8 cellular contexts compared by ENCODE assay signal in genomic region chr20:33668087-33668790, GRCh38. TPM values are rescaled to one million over a fixed set of nuclear protein-coding genes. Genes with fewer than 3 reads are reported as not detected.
A peak's percentile ranks its signal among the peaks of the same experiment; 100 is the strongest.
DNase-seq lines count a peak whose midpoint lies in the region; ATAC-seq and TF ChIP-seq lines count a peak whose summit lies in the region.

No MANE protein-coding gene starts in this region.

- ATAC-seq in CD8-positive, alpha-beta T cell, result peak; percentile 62
- ATAC-seq in GM23338, result peak; percentile 63

- no peaks in the 10 kb centered on the region for H3K9me3 Mint-ChIP-seq in CD8-positive, alpha-beta T cell
- H3K9me3 Mint-ChIP-seq in GM23338 (no peaks in the 10 kb centered on the region), MCF 10A (ENCODE audit: unreplicated experiment) (no peaks in the 10 kb centered on the region)

- no peak overlapping the region for H2BK5ac ChIP-seq in mesenchymal stem cell (ENCODE audit: low read depth, low read length, poor library complexity, severe bottlenecking)

- H3K27ac Mint-ChIP-seq in CD8-positive, alpha-beta T cell, result peak overlapping the region; percentile 45
- no peak overlapping the region for H3K27ac Mint-ChIP-seq in GM23338
- H3K27ac Mint-ChIP-seq in MCF 10A (ENCODE audit: low read depth, unreplicated experiment), result no peak overlapping the region

- H3K23ac ChIP-seq in mesenchymal stem cell (ENCODE audit: low read length in 2 of 2), result no peak overlapping the region

- no peak overlapping the region for H3K14ac ChIP-seq in mesenchymal stem cell (ENCODE audit: low read length in 2 of 2)

- H3K4me2 ChIP-seq in GM23338, result peak overlapping the region; percentile 76
- no peak overlapping the region for H3K4me2 ChIP-seq in mesenchymal stem cell (ENCODE audit: low read length, poor library complexity, severe bottlenecking)

- peaks cover 11% of the 10 kb centered on the region; the same call in 1 of the 2 replicates for H3F3A ChIP-seq in GM23338 (replicated peaks; ENCODE audit: low read depth)

- DNase-seq in CD8-positive, alpha-beta T cell, result peak in 5 of 7 experiments; percentile 68 to 79 (median 71)
- peak; percentile 91 for DNase-seq in GM23338 (ENCODE audit: low spot score)
- peak; percentile 84 for DNase-seq in SK-N-DZ (ENCODE audit: low spot score)
- no peak for DNase-seq in MCF 10A (ENCODE audit: unreplicated experiment)
- DNase-seq in mesenchymal stem cell, result no peak
- peak; percentile 86 for DNase-seq in stimulated activated CD8-positive, alpha-beta memory T cell treated with anti-CD3 and anti-CD28 coated beads, Interleukin-4, amount 100 ng/mL, for 48 hours
- DNase-seq in NCI-H446 treated with DMSO at 0.1 percent for 48 hours (lab: John Stamatoyannopoulos, UW), result no peak
- DNase-seq in NCI-H1417 (lab: John Stamatoyannopoulos, UW), result no peak

- H2BK12ac ChIP-seq in mesenchymal stem cell (ENCODE audit: low read length in 2 of 2), result no peak overlapping the region

- H2BK120ac ChIP-seq in mesenchymal stem cell (ENCODE audit: low read depth, low read length), result no peak overlapping the region

- no peak overlapping the region for H4K91ac ChIP-seq in mesenchymal stem cell (ENCODE audit: low read length)

- H3K9ac ChIP-seq in mesenchymal stem cell (ENCODE audit: low read length), result peak overlapping the region; percentile 87

- H3K27ac ChIP-seq in CD8-positive, alpha-beta T cell (ENCODE audit: low read depth, low read length), result peak overlapping the region; percentile 25
- no peak overlapping the region for H3K27ac ChIP-seq in GM23338 (ENCODE audit: low read depth)
- no peak overlapping the region for H3K27ac ChIP-seq in mesenchymal stem cell (ENCODE audit: low read length, poor library complexity, severe bottlenecking)

- H3K18ac ChIP-seq in mesenchymal stem cell (ENCODE audit: low read depth in 1 of 2, low read length in 2 of 2), result no peak overlapping the region

- H3K4ac ChIP-seq in mesenchymal stem cell (ENCODE audit: low read depth in 1 of 2, low read length in 2 of 2), result no peak overlapping the region

- no peak overlapping the region for H2AK5ac ChIP-seq in mesenchymal stem cell (ENCODE audit: low read length, severe bottlenecking)

- peak overlapping the region; percentile 86 for H3K4me3 ChIP-seq in CD8-positive, alpha-beta T cell (ENCODE audit: low read depth, low read length)
- H3K4me3 ChIP-seq in GM23338, result peak overlapping the region; percentile 53; the same call in 1 of the 2 replicates
- H3K4me3 ChIP-seq in mesenchymal stem cell (ENCODE audit: insufficient read depth in 1 of 2, low read depth in 1 of 2, low read length in 2 of 2), result peak overlapping the region in 1 of 2 experiments; percentile 75

- H3K79me1 ChIP-seq in mesenchymal stem cell (replicated peaks; ENCODE audit: low read length, poor library complexity, severe bottlenecking), result peaks cover 29% of the 10 kb centered on the region

- peaks cover 3% of the 10 kb centered on the region for H4K20me1 ChIP-seq in GM23338 (replicated peaks; ENCODE audit: insufficient read depth)

- 94% methylated on average over 12 of the region's 12 CpGs for WGBS in mesenchymal stem cell

- TSS peak; percentile 17 for BruUV-seq in MCF 10A (replicated peaks; lab: Mats Ljungman, UMichigan)

- CTCF ChIA-PET in CD8-positive, alpha-beta T cell (lab: Charles Lee), result interaction anchor here (0.6 to 6.6 kb wide), 43 partner anchors 8 to 1156 kb away, joined by 3 to 57 read pairs (median 4); partner anchors contain the start of genes CBFA2T2, PXMP4, SNTA1 and ZNF341
- CTCF ChIA-PET in MCF 10A (lab: Yijun Ruan, JAX), result interaction anchor here (0.5 to 7.0 kb wide), 60 partner anchors 9 to 840 kb away, joined by 3 to 53 read pairs (median 4); partner anchors contain the start of genes CBFA2T2 and SNTA1

- no peaks in the 10 kb centered on the region for H3K27me3 ChIP-seq in CD8-positive, alpha-beta T cell (ENCODE audit: insufficient read depth, low read length)
- H3K27me3 ChIP-seq in GM23338 (ENCODE audit: insufficient read depth) (peaks cover 11% of the 10 kb centered on the region; the same call in 1 of the 2 replicates), mesenchymal stem cell (ENCODE audit: control insufficient read depth in 1 of 2, insufficient read depth in 1 of 2, low read length in 2 of 2) (no peaks in the 10 kb centered on the region)

- TF ChIP-seq CTCF in CD8-positive, alpha-beta T cell (IDR thresholded peaks at IDR 0.05), result no peak
- TF ChIP-seq CTCF in GM23338 (conservative IDR thresholded peaks at IDR 0.05; ENCODE audit: low read depth in 2 of 2) (peak in 1 of 2 experiments; percentile 73; a peak in 2 of 4 replicates), MCF 10A (IDR thresholded peaks at IDR 0.05; ENCODE audit: unreplicated experiment) (no peak)

- no peak overlapping the region for H4K8ac ChIP-seq in mesenchymal stem cell (ENCODE audit: low read length)

- peaks cover 22% of the 10 kb centered on the region for H3K4me1 ChIP-seq in CD8-positive, alpha-beta T cell (ENCODE audit: insufficient read depth, low read length)
- H3K4me1 ChIP-seq in GM23338 (ENCODE audit: insufficient read depth) (peaks cover 23% of the 10 kb centered on the region; the same call in 1 of the 2 replicates), mesenchymal stem cell (ENCODE audit: control insufficient read depth, insufficient read depth, low read depth, low read length) (peaks cover 59% of the 10 kb centered on the region)

- peaks cover 3% of the 10 kb centered on the region for H3K36me3 Mint-ChIP-seq in CD8-positive, alpha-beta T cell
- peaks cover 34% of the 10 kb centered on the region for H3K36me3 Mint-ChIP-seq in GM23338 (ENCODE audit: low read depth)
- peaks cover 12% of the 10 kb centered on the region for H3K36me3 Mint-ChIP-seq in MCF 10A (ENCODE audit: insufficient read depth, unreplicated experiment)

- H3K9me3 ChIP-seq in CD8-positive, alpha-beta T cell (ENCODE audit: low read length), result no peaks in the 10 kb centered on the region
- no peaks in the 10 kb centered on the region for H3K9me3 ChIP-seq in mesenchymal stem cell (ENCODE audit: control insufficient read depth, low read length)

- H2AFZ ChIP-seq in GM23338 (no peak overlapping the region), mesenchymal stem cell (ENCODE audit: low read depth, low read length) (no peak overlapping the region)

- H3K27me3 Mint-ChIP-seq in CD8-positive, alpha-beta T cell (ENCODE audit: low read depth), result no peaks in the 10 kb centered on the region
- peaks cover 22% of the 10 kb centered on the region for H3K27me3 Mint-ChIP-seq in GM23338 (ENCODE audit: insufficient read depth, low read depth, poor library complexity)
- no peaks in the 10 kb centered on the region for H3K27me3 Mint-ChIP-seq in MCF 10A (ENCODE audit: insufficient read depth, unreplicated experiment)

- peak overlapping the region; percentile 96 for H3K4me3 Mint-ChIP-seq in CD8-positive, alpha-beta T cell
- peak overlapping the region; percentile 29; the same call in 1 of the 3 replicates for H3K4me3 Mint-ChIP-seq in GM23338
- H3K4me3 Mint-ChIP-seq in MCF 10A (ENCODE audit: unreplicated experiment), result peak overlapping the region; percentile 98

- POLR2A ChIA-PET in CD8-positive, alpha-beta T cell (lab: Charles Lee), result interaction anchor here (0.9 to 2.8 kb wide), 13 partner anchors 11 to 299 kb away, joined by 3 to 17 read pairs (median 4); partner anchors contain the start of genes CBFA2T2, PXMP4, SNTA1 and ZNF341
- POLR2A ChIA-PET in MCF 10A (lab: Yijun Ruan, JAX), result interaction anchor here (0.6 to 4.4 kb wide), 26 partner anchors 11 to 1929 kb away, joined by 3 to 38 read pairs (median 4); partner anchors contain the start of genes CBFA2T2, CDK5RAP1, CHMP4B and EIF2S2

- no peaks in the 10 kb centered on the region; the same call in 1 of the 2 replicates for H3K79me2 ChIP-seq in GM23338 (replicated peaks; ENCODE audit: insufficient read depth)

- H3K9me2 ChIP-seq in GM23338 (ENCODE audit: insufficient read depth), result no peaks in the 10 kb centered on the region

- H3K36me3 ChIP-seq in CD8-positive, alpha-beta T cell (ENCODE audit: insufficient read depth, low read length), result no peaks in the 10 kb centered on the region
- no peaks in the 10 kb centered on the region; the same call in 1 of the 2 replicates for H3K36me3 ChIP-seq in GM23338 (ENCODE audit: insufficient read depth)
- H3K36me3 ChIP-seq in mesenchymal stem cell (ENCODE audit: control insufficient read depth in 1 of 2, insufficient read depth in 2 of 2, low read depth in 1 of 2, low read length in 2 of 2), result peaks cover 39 to 65% of the 10 kb centered on the region in 2 experiments

- intact Hi-C loops in CD8-positive, alpha-beta T cell (cut with DNase I, micrococcal nuclease), result loop anchor here (1.0 to 10.0 kb wide), 7 partner anchors 64 to 327 kb away; partner anchors contain the start of genes CDK5RAP1 (in 1 of the 2), RALY (in 1 of the 2), SNTA1 (in 1 of the 2) and ZNF341 (in 1 of the 2)
- intact Hi-C loops in MCF 10A (cut with micrococcal nuclease), result loop anchor here (1.0 to 5.0 kb wide), 3 partner anchors 211 to 399 kb away; partner anchors contain the start of gene CDK5RAP1

- peak overlapping the region; percentile 12 for H2BK15ac ChIP-seq in mesenchymal stem cell (ENCODE audit: low read depth, poor library complexity, severe bottlenecking)

- peaks cover 35% of the 10 kb centered on the region for H3K4me1 Mint-ChIP-seq in CD8-positive, alpha-beta T cell (ENCODE audit: low read depth)
- H3K4me1 Mint-ChIP-seq in GM23338 (peaks cover 37% of the 10 kb centered on the region), MCF 10A (ENCODE audit: insufficient read depth, unreplicated experiment) (peaks cover 21% of the 10 kb centered on the region)

RNA-seq across cellular contexts. Expression of gene ACTL10, which starts 1.5 kb away (rescaled TPM):
- under 1 TPM; 0.65 to 0.75 TPM for total RNA-seq in CD8-positive, alpha-beta T cell
- 0.08 and 1.9 TPM in 2 replicates for total RNA-seq in GM23338 (2014; rRNA removed; shearing (Covaris generic))
- 0.66 and 0.71 TPM in 2 replicates for polyA plus RNA-seq in GM23338 (2016; fragmentation: Nextera tagmentation; extraction: Ambion mirVana)
- 0.80 and 1.2 TPM in 2 replicates for polyA plus RNA-seq in SK-N-DZ (2014; cell fraction: cytosol; rRNA removed)
- polyA plus RNA-seq in SK-N-DZ (2014; cell fraction: nucleus; rRNA removed), result 0.43 and 0.94 TPM in 2 replicates
- total RNA-seq in MCF 10A (2022), result 1.7 and 3.2 TPM in 2 replicates
- polyA plus RNA-seq in mesenchymal stem cell (2013, experiment 1 of 2), result not detected
- not detected for polyA plus RNA-seq in mesenchymal stem cell (2013, experiment 2 of 2)

RNA-seq across cellular contexts. Expression of gene NECAB3, which starts 6.0 kb away (rescaled TPM):
- total RNA-seq in CD8-positive, alpha-beta T cell, result 1 to 10 TPM; 5.7 to 5.9 TPM
- total RNA-seq in GM23338 (2014; rRNA removed; shearing (Covaris generic)), result 28.4 TPM in 2 replicates
- 8.5 and 13.4 TPM in 2 replicates for polyA plus RNA-seq in GM23338 (2016; fragmentation: Nextera tagmentation; extraction: Ambion mirVana)
- polyA plus RNA-seq in SK-N-DZ (2014; cell fraction: cytosol; rRNA removed), result 83.8 and 101 TPM in 2 replicates
- 281 and 314 TPM in 2 replicates for polyA plus RNA-seq in SK-N-DZ (2014; cell fraction: nucleus; rRNA removed)
- total RNA-seq in MCF 10A (2022), result 13.0 and 15.1 TPM in 2 replicates
- 13.7 TPM for polyA plus RNA-seq in mesenchymal stem cell (2013, experiment 1 of 2)
- 12.4 TPM for polyA plus RNA-seq in mesenchymal stem cell (2013, experiment 2 of 2)

RNA-seq across cellular contexts. Expression of gene C20orf144, which starts 6.1 kb away (rescaled TPM):
- under 1 TPM; 0.25 to 0.27 TPM for total RNA-seq in CD8-positive, alpha-beta T cell
- 0.66 TPM in 1 of 2 replicates, not detected in the other for total RNA-seq in GM23338 (2014; rRNA removed; shearing (Covaris generic))
- 0.10 and 0.26 TPM in 2 replicates for polyA plus RNA-seq in GM23338 (2016; fragmentation: Nextera tagmentation; extraction: Ambion mirVana)
- polyA plus RNA-seq in SK-N-DZ (2014; cell fraction: cytosol; rRNA removed), result 0.09 and 0.85 TPM in 2 replicates
- not detected in 2 replicates for polyA plus RNA-seq in SK-N-DZ (2014; cell fraction: nucleus; rRNA removed)
- total RNA-seq in MCF 10A (2022), result 0.12 and 0.21 TPM in 2 replicates
- 0.11 TPM for polyA plus RNA-seq in mesenchymal stem cell (2013, experiment 1 of 2)
- polyA plus RNA-seq in mesenchymal stem cell (2013, experiment 2 of 2), result 0.04 TPM

RNA-seq across cellular contexts. Expression of gene E2F1, which starts 17.9 kb away (rescaled TPM):
- 1 to 10 TPM; 1.2 to 1.3 TPM for total RNA-seq in CD8-positive, alpha-beta T cell
- 42.6 and 45.0 TPM in 2 replicates for total RNA-seq in GM23338 (2014; rRNA removed; shearing (Covaris generic))
- 12.1 and 13.9 TPM in 2 replicates for polyA plus RNA-seq in GM23338 (2016; fragmentation: Nextera tagmentation; extraction: Ambion mirVana)
- polyA plus RNA-seq in SK-N-DZ (2014; cell fraction: cytosol; rRNA removed), result 217 and 226 TPM in 2 replicates
- 524 and 528 TPM in 2 replicates for polyA plus RNA-seq in SK-N-DZ (2014; cell fraction: nucleus; rRNA removed)
- 1.4 and 3.7 TPM in 2 replicates for total RNA-seq in MCF 10A (2022)
- polyA plus RNA-seq in mesenchymal stem cell (2013, experiment 1 of 2), result 2.2 TPM
- 2.1 TPM for polyA plus RNA-seq in mesenchymal stem cell (2013, experiment 2 of 2)

RNA-seq across cellular contexts. Expression of gene PXMP4, which starts 51.9 kb away (rescaled TPM):
- 1 to 10 TPM; 2.7 to 2.8 TPM for total RNA-seq in CD8-positive, alpha-beta T cell
- 0.39 and 1.2 TPM in 2 replicates for total RNA-seq in GM23338 (2014; rRNA removed; shearing (Covaris generic))
- polyA plus RNA-seq in GM23338 (2016; fragmentation: Nextera tagmentation; extraction: Ambion mirVana), result 2.7 and 3.5 TPM in 2 replicates
- polyA plus RNA-seq in SK-N-DZ (2014; cell fraction: cytosol; rRNA removed), result 23.8 and 29.7 TPM in 2 replicates
- 10.2 and 12.1 TPM in 2 replicates for polyA plus RNA-seq in SK-N-DZ (2014; cell fraction: nucleus; rRNA removed)
- total RNA-seq in MCF 10A (2022), result 3.9 and 5.2 TPM in 2 replicates
- polyA plus RNA-seq in mesenchymal stem cell (2013, experiment 1 of 2), result 3.2 TPM
- 2.7 TPM for polyA plus RNA-seq in mesenchymal stem cell (2013, experiment 2 of 2)

Comparison
In these comparisons a context has a peak if more than half of its experiments do, and no peak if none do; other contexts are left out.
1. DNase-seq: peak in CD8-positive, alpha-beta T cell (5 of 7), GM23338 (single experiment), SK-N-DZ (single experiment) and stimulated activated CD8-positive, alpha-beta memory T cell treated with anti-CD3 and anti-CD28 coated beads, Interleukin-4, amount 100 ng/mL, for 48 hours (single experiment); none in MCF 10A (single experiment), mesenchymal stem cell (single experiment), NCI-H446 treated with DMSO at 0.1 percent for 48 hours (single experiment) and NCI-H1417 (0 of 3).
2. H3K4me3 Mint-ChIP-seq: peak in every context shown above with its lines; median percentile 98 in MCF 10A; 96 in CD8-positive, alpha-beta T cell; 29 in GM23338.